ENCODE assay signal across 16 cellular contexts in the genomic region with DNA sequence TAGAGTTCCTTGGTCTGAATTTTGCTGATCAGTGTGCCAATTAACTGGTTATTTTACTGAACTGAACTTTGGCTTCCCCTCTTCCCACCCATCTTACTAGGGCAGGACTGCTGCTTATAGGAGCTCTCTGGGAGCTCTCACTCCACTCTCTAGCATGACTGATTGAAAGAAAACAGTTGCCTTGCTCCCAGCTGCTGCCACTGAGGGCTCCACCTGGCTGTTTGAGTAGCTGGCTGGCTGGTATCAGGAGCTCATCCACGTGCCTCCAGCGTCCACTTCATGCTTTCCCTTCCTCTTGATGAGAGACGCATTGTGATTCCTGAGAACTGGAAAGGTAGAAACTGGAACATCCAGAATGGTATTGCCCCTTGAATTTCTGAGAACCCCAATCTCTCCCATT.
DNase-seq lines count a peak whose midpoint lies in the region; ATAC-seq and TF ChIP-seq lines count a peak whose summit lies in the region.
"Had no signal": no experiment of that assay in that cellular context is flagged by ENCODE, and none has a peak within 500 bp of the region (broad histone marks: within the 10 kb centered on the region; RNA-seq: fewer than 3 reads in every experiment).

No MANE protein-coding gene starts in this region.

- H3K79me2 ChIP-seq in SK-N-SH (ENCODE audit: insufficient read depth): no peaks in the 10 kb centered on the region

- H3K9me3 ChIP-seq in right cardiac atrium (ENCODE audit: control insufficient read depth, low read length): no peaks in the 10 kb centered on the region
- H3K9me3 ChIP-seq in SK-N-SH: no peaks in the 10 kb centered on the region

- peaks cover 9% of the 10 kb centered on the region for H3K9me3 Mint-ChIP-seq in progenitor cell of endocrine pancreas (ENCODE audit: low read depth)
- H3K9me3 Mint-ChIP-seq: CD4-positive, alpha-beta memory T cell; T-cell had no signal

- no peaks in the 10 kb centered on the region for H3K36me3 Mint-ChIP-seq in progenitor cell of endocrine pancreas (ENCODE audit: insufficient read depth)
- H3K36me3 Mint-ChIP-seq: CD4-positive, alpha-beta memory T cell; T-cell had no signal

- H3K4me3 ChIP-seq in right cardiac atrium (ENCODE audit: low read length) (no peak overlapping the region), SK-N-SH (ENCODE audit: low read depth in 2 of 2, low read length in 1 of 2) (no peak overlapping the region)

- no peaks in the 10 kb centered on the region for H4K20me1 ChIP-seq in SK-N-SH (ENCODE audit: insufficient read depth)

- H3K27me3 ChIP-seq in right cardiac atrium (ENCODE audit: control insufficient read depth, insufficient read depth) (no peaks in the 10 kb centered on the region), SK-N-SH (ENCODE audit: insufficient read depth) (no peaks in the 10 kb centered on the region)

- no peak for TF ChIP-seq EP300 in SK-N-SH (IDR thresholded peaks at IDR 0.05; ENCODE audit: borderline replicate concordance in 1 of 2, low read depth in 1 of 2, low read length in 1 of 2)

- H3K27ac ChIP-seq in right cardiac atrium (ENCODE audit: low read length) (no peak overlapping the region), SK-N-SH (ENCODE audit: low read depth in 2 of 2, low read length in 1 of 2) (peak overlapping the region; percentile 51 to 83; a peak in 3 of 4 replicates)

- H3F3A ChIP-seq in SK-N-SH (replicated peaks; ENCODE audit: insufficient read depth): no peaks in the 10 kb centered on the region

- ATAC-seq in Right ventricle myocardium superior (ENCODE audit: poor library complexity) (peak; percentile 88), right cardiac atrium (no peak), HG03520 (IDR thresholded peaks at IDR 0.05; ENCODE audit: unreplicated experiment) (no peak)
- ATAC-seq: sciatic nerve, T-cell had no signal

- H3K4me3 Mint-ChIP-seq in progenitor cell of endocrine pancreas (ENCODE audit: low read depth): no peak overlapping the region
- H3K4me3 Mint-ChIP-seq: CD4-positive, alpha-beta memory T cell; T-cell had no signal

- POLR2A ChIA-PET in SK-N-SH (lab: Yijun Ruan, JAX): interaction anchor here (1.0 to 2.2 kb wide), 3 partner anchors 22 to 73 kb away, joined by 3 to 7 read pairs (median 5); a partner anchor contains a TSS

- TF ChIP-seq RAD21 in SK-N-SH (IDR thresholded peaks at IDR 0.05; ENCODE audit: low read length): peak; percentile 23

- no peaks in the 10 kb centered on the region for H3K9me2 ChIP-seq in SK-N-SH

- H3K4me1 ChIP-seq in right cardiac atrium (ENCODE audit: control insufficient read depth, insufficient read depth, low read length) (no peaks in the 10 kb centered on the region), SK-N-SH (ENCODE audit: control insufficient read depth in 1 of 2, insufficient read depth in 2 of 2, low read depth in 1 of 2, low read length in 1 of 2) (peaks cover 0 to 9% of the 10 kb centered on the region in 2 experiments; a peak in 2 of 4 replicates)

- H3K9ac ChIP-seq in SK-N-SH: no peak overlapping the region

- TF ChIP-seq CTCF in SK-N-SH (IDR thresholded peaks at IDR 0.05): no peak
- TF ChIP-seq CTCF in progenitor cell of endocrine pancreas (IDR thresholded peaks at IDR 0.05; ENCODE audit: unreplicated experiment): no peak

- WGBS in right cardiac atrium: 71% methylated on average over 3 of the region's 3 CpGs
- 52% methylated on average over 3 of the region's 3 CpGs for WGBS in SK-N-SH (ENCODE audit: low lambda C conversion rate)

- no peak overlapping the region for H2AFZ ChIP-seq in SK-N-SH (ENCODE audit: low read depth)

- CTCF ChIA-PET in SK-N-SH (lab: Yijun Ruan, JAX): interaction anchor here (1.0 to 1.3 kb wide), 3 partner anchors 11 to 29 kb away, joined by 3 to 4 read pairs (median 3); no protein-coding TSS in a partner anchor

- no peaks in the 10 kb centered on the region for H3K27me3 Mint-ChIP-seq in progenitor cell of endocrine pancreas

- intact Hi-C loops in Right ventricle myocardium superior (cut with DNase I): no loop called here
- intact Hi-C loops in right cardiac atrium (cut with DNase I): no loop called here

- DNase-seq in Right ventricle myocardium superior (peak; percentile 35), right cardiac atrium (no peak), NCI-H2107 (lab: John Stamatoyannopoulos, UW) (peak; percentile 51), SK-N-SH (peak; percentile 20), progenitor cell of endocrine pancreas (ENCODE audit: low spot score, unreplicated experiment) (no peak), HK-2 (ENCODE audit: unreplicated experiment) (no peak), Kasumi-1 (lab: John Stamatoyannopoulos, UW) (no peak)
- DNase-seq: caudate nucleus; CD4-positive, alpha-beta memory T cell; effector memory CD4-positive, alpha-beta T cell; GF-D8; midbrain; stimulated activated CD4-positive, alpha-beta T cell treated with anti-CD3 and anti-CD28 coated beads, Interleukin-1b, Interleukin-23, amount 100 ng/mL, for 48 hours; T-cell had no signal

- H3K4me2 ChIP-seq in SK-N-SH: no peak overlapping the region

- H3K36me3 ChIP-seq in SK-N-SH (replicated peaks in 1 of 2; ENCODE audit: control insufficient read depth in 1 of 2, insufficient read depth in 2 of 2, low read length in 1 of 2): no peaks in the 10 kb centered on the region

- peaks cover 9% of the 10 kb centered on the region for H3K4me1 Mint-ChIP-seq in progenitor cell of endocrine pancreas (ENCODE audit: low read depth)
- H3K4me1 Mint-ChIP-seq: CD4-positive, alpha-beta memory T cell; T-cell had no signal

- H3K27ac Mint-ChIP-seq in progenitor cell of endocrine pancreas: peak overlapping the region; percentile 13
- H3K27ac Mint-ChIP-seq: CD4-positive, alpha-beta memory T cell; T-cell had no signal

TF ChIP-seq in SK-N-SH, 30 proteins besides CTCF, POLR2A, EP300 and RAD21:
- TF ChIP-seq SIN3A (IDR thresholded peaks at IDR 0.05; ENCODE audit: borderline replicate concordance, low read depth, low read length) (no peak), MXI1 (IDR thresholded peaks at IDR 0.05; ENCODE audit: low read depth, low read length) (peak; percentile 44; the same call in 1 of the 2 replicates)

Comparison
In these comparisons a context has a peak if more than half of its experiments do, and no peak if none do; other contexts are left out.
1. DNase-seq: peak in Right ventricle myocardium superior (single experiment), NCI-H2107 (single experiment) and SK-N-SH (single experiment); none in right cardiac atrium (0 of 3), progenitor cell of endocrine pancreas (single experiment), HK-2 (single experiment) and Kasumi-1 (0 of 2).